18 cellular contexts compared by ENCODE assay signal in the genomic region with DNA sequence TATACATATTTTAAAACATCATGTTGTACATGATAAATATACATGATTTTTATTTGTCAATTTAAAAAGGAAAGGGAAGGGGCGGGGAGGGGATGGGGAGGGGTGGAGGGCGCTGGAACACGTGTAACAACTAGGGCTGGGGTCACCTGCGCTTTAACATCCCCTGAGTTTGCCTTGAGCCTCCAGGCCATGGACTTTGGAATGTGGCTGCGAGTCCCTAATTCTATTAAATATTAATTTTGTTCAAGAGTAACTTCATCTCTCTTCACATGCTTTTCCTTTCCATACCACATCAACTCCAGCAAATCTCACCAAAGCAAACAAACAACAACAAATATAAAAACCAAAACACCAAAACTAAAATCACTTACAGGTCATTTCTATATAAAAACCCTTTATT. TPM values are rescaled to one million over a fixed set of nuclear protein-coding genes. Genes with fewer than 3 reads are reported as not detected.
A peak's percentile ranks its signal among the peaks of the same experiment; 100 is the strongest.
DNase-seq lines count a peak whose midpoint lies in the region; ATAC-seq, FAIRE-seq and TF ChIP-seq lines count a peak whose summit lies in the region.
"Had no signal": no experiment of that assay in that cellular context is flagged by ENCODE, and none has a peak within 500 bp of the region (broad histone marks: within the 10 kb centered on the region; RNA-seq: fewer than 3 reads in every experiment).

No MANE protein-coding gene starts in this region.

- DNase-seq in Caco-2 (peak; percentile 11 to 51), kidney tubule cell (ENCODE audit: low spot score) (peak; percentile 25), right lobe of liver (peak in 2 of 3 donors; percentile 34 to 61), small intestine (peak; percentile 28), Right ventricle myocardium superior (no peak), endothelial cell (ENCODE audit: low spot score) (no peak), PC-3 (no peak)
- DNase-seq: AML-193; CD8-positive, alpha-beta memory T cell; DMS53; GF-D8; GM23248 had no signal

- H3K36me3 Mint-ChIP-seq in Caco-2 (ENCODE audit: insufficient read depth, unreplicated experiment) (no peaks in the 10 kb centered on the region), endothelial cell (ENCODE audit: low read depth, unreplicated experiment) (no peaks in the 10 kb centered on the region)

- FAIRE-seq in small intestine (lab: Jason Lieb, UNC), result no peak
- FAIRE-seq: GM18507 had no signal

- H3K9me3 Mint-ChIP-seq in Caco-2 (ENCODE audit: unreplicated experiment) (no peaks in the 10 kb centered on the region), endothelial cell (ENCODE audit: unreplicated experiment) (no peaks in the 10 kb centered on the region)
- H3K9me3 Mint-ChIP-seq: CD8-positive, alpha-beta memory T cell; IgD-negative memory B cell had no signal

- intact Hi-C loops in Caco-2 (cut with micrococcal nuclease; ENCODE audit: unreplicated experiment) (loop anchor here (2.0 to 5.0 kb wide), 2 partner anchors 36 to 347 kb away; no protein-coding TSS in a partner anchor), right lobe of liver (cut with DNase I) (loop anchor here in 1 of 2 donors (10.0 kb wide), 1 partner anchor 140 kb away; no protein-coding TSS in a partner anchor), Right ventricle myocardium superior (cut with DNase I) (loop anchor here (10.0 kb wide), 1 partner anchor 280 kb away; a partner anchor contains a TSS), PC-3 (cut with micrococcal nuclease) (loop anchor here (5.0 kb wide), 1 partner anchor 277 kb away; a partner anchor contains a TSS)

- no peaks in the 10 kb centered on the region for H4K20me1 ChIP-seq in PC-3 (ENCODE audit: low read length)

- H3K9me2 ChIP-seq in PC-3 (replicated peaks; ENCODE audit: low read length), result no peaks in the 10 kb centered on the region

- peaks cover 4% of the 10 kb centered on the region for H3F3A ChIP-seq in PC-3 (ENCODE audit: low read length, unreplicated experiment)

- no peak overlapping the region for H2AFZ ChIP-seq in PC-3 (ENCODE audit: low read length)

- BruUV-seq in Caco-2 (replicated peaks; lab: Mats Ljungman, UMichigan) (no TSS peak), PC-3 (replicated peaks; lab: Mats Ljungman, UMichigan) (no TSS peak)

- H3K4me3 ChIP-seq in Caco-2 (ENCODE audit: low read depth, low read length) (no peak overlapping the region), right lobe of liver (no peak overlapping the region), small intestine (ENCODE audit: low read depth in 1 of 2, low read length in 2 of 2) (no peak overlapping the region), PC-3 (ENCODE audit: low read length) (no peak overlapping the region)
- H3K4me3 ChIP-seq: BLaER1, GM23248 had no signal

- H3K27ac Mint-ChIP-seq in Caco-2 (ENCODE audit: unreplicated experiment) (peak overlapping the region; percentile 26), endothelial cell (ENCODE audit: unreplicated experiment) (no peak overlapping the region)
- H3K27ac Mint-ChIP-seq: IgD-negative memory B cell had no signal

- H3K27me3 ChIP-seq in Caco-2 (replicated peaks; ENCODE audit: control insufficient read depth, insufficient read depth, low read length) (no peaks in the 10 kb centered on the region), right lobe of liver (no peaks in the 10 kb centered on the region), small intestine (ENCODE audit: control insufficient read depth in 2 of 2, insufficient read depth in 2 of 2, low read length in 2 of 2) (no peaks in the 10 kb centered on the region), PC-3 (ENCODE audit: low read length) (no peaks in the 10 kb centered on the region)
- H3K27me3 ChIP-seq: BLaER1 had no signal

- POLR2A ChIA-PET in Caco-2 (lab: Charles Lee), result no interaction called here
- POLR2A ChIA-PET in PC-3 (lab: Charles Lee; ENCODE audit: unreplicated experiment), result no interaction called here

- H3K36me3 ChIP-seq in Caco-2 (ENCODE audit: control insufficient read depth, insufficient read depth, low read length) (no peaks in the 10 kb centered on the region), right lobe of liver (no peaks in the 10 kb centered on the region), small intestine (ENCODE audit: control insufficient read depth in 2 of 2, insufficient read depth in 2 of 2, low read length in 2 of 2) (peaks cover 0 to 3% of the 10 kb centered on the region in 2 donors), PC-3 (ENCODE audit: low read depth, low read length) (peaks cover 5% of the 10 kb centered on the region; the same call in 1 of the 2 replicates)

- peak; percentile 71 to 85 (median 74) for ATAC-seq in right lobe of liver
- ATAC-seq in Right ventricle myocardium superior (ENCODE audit: poor library complexity), result no peak
- no peak for ATAC-seq in PC-3
- ATAC-seq: HCT116 had no signal

- H3K79me2 ChIP-seq in PC-3 (ENCODE audit: low read length), result peaks cover 5% of the 10 kb centered on the region; the same call in 1 of the 2 replicates

- H3K27me3 Mint-ChIP-seq in Caco-2 (ENCODE audit: insufficient read depth, unreplicated experiment), result peaks cover 5% of the 10 kb centered on the region
- H3K27me3 Mint-ChIP-seq in endothelial cell (ENCODE audit: unreplicated experiment), result no peaks in the 10 kb centered on the region

- H3K4me1 Mint-ChIP-seq in Caco-2 (ENCODE audit: low read depth, unreplicated experiment) (peaks cover 18% of the 10 kb centered on the region), endothelial cell (ENCODE audit: unreplicated experiment) (peaks cover 3% of the 10 kb centered on the region)

- H3K4me2 ChIP-seq in PC-3 (ENCODE audit: low read length), result no peak overlapping the region
- H3K4me2 ChIP-seq: BLaER1 had no signal

- no peak overlapping the region for H3K4me3 Mint-ChIP-seq in Caco-2 (ENCODE audit: unreplicated experiment)
- H3K4me3 Mint-ChIP-seq in endothelial cell (ENCODE audit: unreplicated experiment), result no peak overlapping the region
- H3K4me3 Mint-ChIP-seq: CD8-positive, alpha-beta memory T cell; IgD-negative memory B cell had no signal

- H3K27ac ChIP-seq in right lobe of liver (peak overlapping the region in 2 of 3 donors; percentile 61 to 82), small intestine (ENCODE audit: low read depth in 1 of 2, low read length in 1 of 2) (no peak overlapping the region), PC-3 (ENCODE audit: low read length) (no peak overlapping the region)
- H3K27ac ChIP-seq: BLaER1, GM23248 had no signal

- CTCF ChIA-PET in Caco-2 (lab: Charles Lee), result no interaction called here
- CTCF ChIA-PET in PC-3 (lab: Charles Lee), result no interaction called here

- 34% methylated on average over 5 of the region's 5 CpGs for WGBS in right lobe of liver (ENCODE audit: insufficient coverage, low coverage, low lambda C conversion rate, missing lambda C conversion rate)
- WGBS in small intestine, 3 donors, result 24 to 67% (median 29%) methylated on average over 5 of the region's 5 CpGs

- no peaks in the 10 kb centered on the region for H3K9me3 ChIP-seq in Caco-2
- H3K9me3 ChIP-seq in right lobe of liver, result no peaks in the 10 kb centered on the region
- H3K9me3 ChIP-seq in small intestine (ENCODE audit: control insufficient read depth, low read depth), result no peaks in the 10 kb centered on the region
- no peaks in the 10 kb centered on the region for H3K9me3 ChIP-seq in PC-3 (ENCODE audit: low read length)
- H3K9me3 ChIP-seq: BLaER1 had no signal

- no peak for TF ChIP-seq POLR2A in right lobe of liver (IDR thresholded peaks at IDR 0.05)

- TF ChIP-seq CTCF in Caco-2 (IDR thresholded peaks at IDR 0.05; ENCODE audit: insufficient read depth in 1 of 2, low read depth in 1 of 2, low read length in 1 of 2, severe bottlenecking in 1 of 2, unreplicated experiment in 1 of 2) (no peak), right lobe of liver (IDR thresholded peaks at IDR 0.05) (no peak), endothelial cell (IDR thresholded peaks at IDR 0.05; ENCODE audit: unreplicated experiment) (no peak), PC-3 (conservative IDR thresholded peaks at IDR 0.05; ENCODE audit: low read depth, low read length) (no peak)

- no peak overlapping the region for H3K9ac ChIP-seq in PC-3 (ENCODE audit: low read length)
- H3K9ac ChIP-seq: BLaER1, GM23248 had no signal

- peaks cover 14% of the 10 kb centered on the region for H3K4me1 ChIP-seq in Caco-2
- H3K4me1 ChIP-seq in right lobe of liver, result peaks cover 0 to 16% (median 5%) of the 10 kb centered on the region in 4 donors
- H3K4me1 ChIP-seq in small intestine (ENCODE audit: control insufficient read depth in 2 of 2, insufficient read depth in 1 of 2, low read depth in 1 of 2, low read length in 1 of 2), result no peaks in the 10 kb centered on the region
- H3K4me1 ChIP-seq in PC-3 (ENCODE audit: insufficient read depth, low read length), result peaks cover 39% of the 10 kb centered on the region
- H3K4me1 ChIP-seq: BLaER1 had no signal

RNA-seq across cellular contexts. Expression of a gene that starts 10.6 kb away (rescaled TPM):
- total RNA-seq in Caco-2 (2022) (2.3 and 2.4 TPM in 2 replicates), right lobe of liver (10 to 100 TPM in 2 of 6 experiments, 1 to 10 TPM in 4; 4.4 to 11.2 (median 8.3) TPM), Right ventricle myocardium superior (7.1 TPM), endothelial cell (ENCODE audit: unreplicated experiment) (8.2 TPM), PC-3 (2014; rRNA removed) (8.9 and 10.7 TPM in 2 replicates)
- polyA plus RNA-seq in small intestine, result 1 to 10 TPM; 4.5 to 8.8 (median 7.0) TPM

RNA-seq across cellular contexts. Expression of a gene that starts 32.6 kb away (rescaled TPM):
- total RNA-seq in Caco-2 (2022), result 4.3 and 5.4 TPM in 2 replicates
- 10 to 100 TPM in 3 of 6 experiments, 1 to 10 TPM in 3; 3.6 to 12.9 (median 10.0) TPM for total RNA-seq in right lobe of liver
- 1 to 10 TPM; 1.4 to 7.5 (median 2.0) TPM for polyA plus RNA-seq in small intestine
- 28.1 TPM for total RNA-seq in Right ventricle myocardium superior
- 2.0 TPM for total RNA-seq in endothelial cell (ENCODE audit: unreplicated experiment)
- total RNA-seq in PC-3 (2014; rRNA removed), result 14.1 and 19.6 TPM in 2 replicates

RNA-seq across cellular contexts. Expression of a gene that starts 47.1 kb away (rescaled TPM):
- total RNA-seq in Caco-2 (2022) (not detected in 2 replicates), right lobe of liver (1 to 10 TPM in 1 of 6 experiments, not detected in 5; 1.2 TPM), Right ventricle myocardium superior (not detected), endothelial cell (ENCODE audit: unreplicated experiment) (not detected), PC-3 (2014; rRNA removed) (not detected in 2 replicates)
- polyA plus RNA-seq in small intestine, result not detected
- total RNA-seq: A673; CD8-positive, alpha-beta memory T cell; GM23248; HT-29 had no signal
- polyA plus RNA-seq: GM23248, IgD-negative memory B cell had no signal

Comparison
In these comparisons a context has a peak if more than half of its experiments do, and no peak if none do; other contexts are left out.
1. DNase-seq: peak in Caco-2 (2 of 2), kidney tubule cell (single experiment), right lobe of liver (2 of 3) and small intestine (single experiment); none in Right ventricle myocardium superior (single experiment), endothelial cell (single experiment) and PC-3 (single experiment).
2. ATAC-seq: peak in right lobe of liver (4 of 4); none in Right ventricle myocardium superior (single experiment) and PC-3 (single experiment).
3. H3K27ac ChIP-seq: peak in right lobe of liver (2 of 3); none in small intestine (0 of 2) and PC-3 (single experiment).